ENCODE assay signal across 8 cellular contexts in genomic region chr1:6127587-6128163, GRCh38. TPM values are rescaled to one million over a fixed set of nuclear protein-coding genes. Genes with fewer than 3 reads are reported as not detected.
DNase-seq lines count a peak whose midpoint lies in the region; ATAC-seq, FAIRE-seq and TF ChIP-seq lines count a peak whose summit lies in the region.

No MANE protein-coding gene starts in this region.

- H3K36me3 ChIP-seq in CD4-positive, CD25-positive, alpha-beta regulatory T cell (ENCODE audit: control insufficient read depth, insufficient read depth, low read length) = no peaks in the 10 kb centered on the region
- no peaks in the 10 kb centered on the region for H3K36me3 ChIP-seq in duodenal mucosa (ENCODE audit: control insufficient read depth in 1 of 2, insufficient read depth in 2 of 2, low read length in 2 of 2)
- H3K36me3 ChIP-seq in mucosa of descending colon (ENCODE audit: low read depth) = no peaks in the 10 kb centered on the region

- no peak overlapping the region for H3K9ac ChIP-seq in duodenal mucosa (ENCODE audit: low read depth in 1 of 2, low read length in 2 of 2)

- no peak for TF ChIP-seq POLR2A in GM12892 (IDR thresholded peaks at IDR 0.05; ENCODE audit: low read depth, low read length)

- no peak overlapping the region for H3K4me3 Mint-ChIP-seq in CD4-positive, CD25-positive, alpha-beta regulatory T cell

- peaks cover 0 to 7% (median 1%) of the 10 kb centered on the region in 7 donors for H3K9me3 Mint-ChIP-seq in CD4-positive, CD25-positive, alpha-beta regulatory T cell

- peak; percentile 61 to 64 for ATAC-seq in CD4-positive, CD25-positive, alpha-beta regulatory T cell (ENCODE audit: low read depth in 2 of 2)
- ATAC-seq in mucosa of descending colon = peak; percentile 98
- no peak for ATAC-seq in HG02763 (IDR thresholded peaks at IDR 0.05; ENCODE audit: unreplicated experiment)

- peaks cover 0 to 6% (median 0%) of the 10 kb centered on the region in 4 donors for H3K4me1 Mint-ChIP-seq in CD4-positive, CD25-positive, alpha-beta regulatory T cell

- peaks cover 4% of the 10 kb centered on the region for H3K27me3 Mint-ChIP-seq in CD4-positive, CD25-positive, alpha-beta regulatory T cell

- intact Hi-C loops in mucosa of descending colon (cut with DNase I, micrococcal nuclease) = no loop called here

- H3K4me1 ChIP-seq in CD4-positive, CD25-positive, alpha-beta regulatory T cell (ENCODE audit: control insufficient read depth, insufficient read depth, low read length, poor library complexity, severe bottlenecking) = no peaks in the 10 kb centered on the region
- H3K4me1 ChIP-seq in duodenal mucosa (ENCODE audit: control insufficient read depth in 1 of 2, insufficient read depth in 2 of 2, low read length in 2 of 2) = peaks cover 0 to 11% of the 10 kb centered on the region in 2 donors
- H3K4me1 ChIP-seq in mucosa of descending colon (ENCODE audit: low read depth) = peaks cover 5% of the 10 kb centered on the region

- H3K36me3 Mint-ChIP-seq in CD4-positive, CD25-positive, alpha-beta regulatory T cell = no peaks in the 10 kb centered on the region

- no peaks in the 10 kb centered on the region for H3K27me3 ChIP-seq in CD4-positive, CD25-positive, alpha-beta regulatory T cell (ENCODE audit: control insufficient read depth, insufficient read depth, low read length)
- no peaks in the 10 kb centered on the region for H3K27me3 ChIP-seq in duodenal mucosa (ENCODE audit: control insufficient read depth in 1 of 2, insufficient read depth in 2 of 2, low read length in 2 of 2)

- no peak overlapping the region for H3K27ac Mint-ChIP-seq in CD4-positive, CD25-positive, alpha-beta regulatory T cell

- no peak overlapping the region for H3K27ac ChIP-seq in CD4-positive, CD25-positive, alpha-beta regulatory T cell (ENCODE audit: insufficient read depth, low read length, poor library complexity, severe bottlenecking)
- H3K27ac ChIP-seq in duodenal mucosa (ENCODE audit: low read depth, low read length) = no peak overlapping the region

- no peak overlapping the region for H3K4me3 ChIP-seq in CD4-positive, CD25-positive, alpha-beta regulatory T cell (ENCODE audit: low read depth, low read length)
- H3K4me3 ChIP-seq in duodenal mucosa (ENCODE audit: low read depth in 1 of 2, low read length in 2 of 2) = peak overlapping the region; percentile 21 to 36
- no peak overlapping the region for H3K4me3 ChIP-seq in mucosa of descending colon

- no peak for FAIRE-seq in GM12892 (lab: Jason Lieb, UNC)

- TF ChIP-seq CTCF in mucosa of descending colon (IDR thresholded peaks at IDR 0.05) = no peak

- H3K9me3 ChIP-seq in CD4-positive, CD25-positive, alpha-beta regulatory T cell (ENCODE audit: control insufficient read depth in 2 of 2, low read length in 2 of 2) = peaks cover 0 to 4% of the 10 kb centered on the region in 2 experiments
- H3K9me3 ChIP-seq in duodenal mucosa (ENCODE audit: control insufficient read depth in 1 of 2, low read length in 2 of 2) = no peaks in the 10 kb centered on the region
- H3K9me3 ChIP-seq in mucosa of descending colon = no peaks in the 10 kb centered on the region

- DNase-seq in CD4-positive, CD25-positive, alpha-beta regulatory T cell = peak; percentile 44 to 71 (median 57)
- DNase-seq in NCI-H1092 (lab: John Stamatoyannopoulos, UW) (peak; percentile 92), mucosa of descending colon (peak; percentile 90), GM12892 (ENCODE audit: insufficient read length) (no peak)
- peak; percentile 28 to 57 for DNase-seq in activated CD4-positive, alpha-beta T cell treated with anti-CD3 and anti-CD28 coated beads, Interleukin-2, amount 50 U/mL, for 24 hours (ENCODE audit: low read depth in 1 of 2, low spot score in 1 of 2)
- peak; percentile 29 to 30 for DNase-seq in stimulated activated CD8-positive, alpha-beta memory T cell treated with anti-CD3 and anti-CD28 coated beads, Interleukin-4, amount 100 ng/mL, for 4 hours (ENCODE audit: low read depth in 2 of 2, low spot score in 1 of 2)

RNA-seq across cellular contexts. Expression of gene CHD5, which starts 52.4 kb away (rescaled TPM):
- not detected for total RNA-seq in CD4-positive, CD25-positive, alpha-beta regulatory T cell
- polyA plus RNA-seq in CD4-positive, CD25-positive, alpha-beta regulatory T cell = not detected
- 1 to 10 TPM in 1 of 3 donors, under 1 TPM in 2; 0.17 to 2.1 (median 0.22) TPM for total RNA-seq in mucosa of descending colon
- 0.13 TPM for polyA plus RNA-seq in GM12892 (2012; ENCODE audit: missing spikeins)

Comparison
In these comparisons a context has a peak if more than half of its experiments do, and no peak if none do; other contexts are left out.
1. H3K4me3 ChIP-seq: peak in duodenal mucosa (2 of 2); none in CD4-positive, CD25-positive, alpha-beta regulatory T cell (single experiment) and mucosa of descending colon (single experiment).